ENCODE assay signal across 18 cellular contexts in genomic region chr1:24987424-24987823, GRCh38. TPM values are rescaled to one million over a fixed set of nuclear protein-coding genes. Genes with fewer than 3 reads are reported as not detected.
DNase-seq lines count a peak whose midpoint lies in the region; ATAC-seq and TF ChIP-seq lines count a peak whose summit lies in the region.
"Had no signal": no experiment of that assay in that cellular context is flagged by ENCODE, and none has a peak within 500 bp of the region (broad histone marks: within the 10 kb centered on the region; RNA-seq: fewer than 3 reads in every experiment).

No MANE protein-coding gene starts in this region.

- peak; percentile 1 for DNase-seq in activated CD8-positive, alpha-beta T cell treated with anti-CD3 and anti-CD28 coated beads for 36 hours
- DNase-seq in activated CD8-positive, alpha-beta T cell treated with anti-CD3 and anti-CD28 coated beads, Interleukin-2, amount 10 ng/mL, durations not matched to agents 7 days and 5 days, result no peak
- DNase-seq in spleen, result peak; percentile 47
- no peak for DNase-seq in progenitor cell of endocrine pancreas (ENCODE audit: low spot score, unreplicated experiment)
- no peak for DNase-seq in NCI-H345 treated with DMSO at 0.1 percent for 48 hours (lab: John Stamatoyannopoulos, UW; ENCODE audit: unreplicated experiment)
- no peak for DNase-seq in NCI-H69 (lab: John Stamatoyannopoulos, UW)
- DNase-seq: 8988T, DMS153, EL, MG63, NCI-H1105, NCI-H1694 treated with DMSO at 0.1 percent for 48 hours, NCI-H446, NCI-H774 had no signal

- H3K27me3 ChIP-seq in OCI-LY3 (ENCODE audit: low read depth, low read length) (peaks cover 9% of the 10 kb centered on the region; the same call in 1 of the 2 replicates), spleen (replicated peaks in 1 of 7) (peaks cover 0 to 12% (median 0%) of the 10 kb centered on the region in 7 donors)
- H3K27me3 ChIP-seq: BLaER1 treated with 17β-estradiol and CSF1 and Interleukin-3, amounts not matched to agents 10 nM and 100 nM; MG63 had no signal

- H3K4me1 Mint-ChIP-seq in activated CD8-positive, alpha-beta T cell treated with anti-CD3 and anti-CD28 coated beads for 36 hours (ENCODE audit: low read depth), result peaks cover 95% of the 10 kb centered on the region
- H3K4me1 Mint-ChIP-seq in activated CD8-positive, alpha-beta T cell treated with anti-CD3 and anti-CD28 coated beads, Interleukin-2, amount 10 ng/mL, durations not matched to agents 7 days and 5 days (ENCODE audit: low read depth), result peaks cover 98% of the 10 kb centered on the region
- H3K4me1 Mint-ChIP-seq in dendritic cell treated with granulocyte-macrophage colony-stimulating factor and Interleukin-4, amounts not matched to agents 40 ng/mL and 50 ng/mL, for 4 days (ENCODE audit: low read depth), result peaks cover 70% of the 10 kb centered on the region
- no peaks in the 10 kb centered on the region for H3K4me1 Mint-ChIP-seq in progenitor cell of endocrine pancreas (ENCODE audit: low read depth)

- 0 out of 2 replicates have a peak, but pooled peaks cover 5% of the 10 kb centered on the region for H3K9me3 ChIP-seq in OCI-LY3 (ENCODE audit: insufficient read depth, low read length)
- H3K9me3 ChIP-seq in spleen, result peaks cover 0 to 4% (median 0%) of the 10 kb centered on the region in 8 donors
- H3K9me3 ChIP-seq: BLaER1 treated with 17β-estradiol and CSF1 and Interleukin-3, amounts not matched to agents 10 nM and 100 nM; HAP-1; MG63 had no signal

- peak overlapping the region; percentile 44; the same call in 1 of the 2 replicates for H3K4me3 ChIP-seq in OCI-LY3 (ENCODE audit: low read length)
- no peak overlapping the region for H3K4me3 ChIP-seq in spleen
- H3K4me3 ChIP-seq: BLaER1 treated with 17β-estradiol and CSF1 and Interleukin-3, amounts not matched to agents 10 nM and 100 nM; HAP-1; MG63 had no signal

- peak overlapping the region; percentile 50; the same call in 1 of the 2 replicates for H3K4me2 ChIP-seq in OCI-LY3 (ENCODE audit: low read length)

- peak overlapping the region; percentile 82 for H3K27ac Mint-ChIP-seq in activated CD8-positive, alpha-beta T cell treated with anti-CD3 and anti-CD28 coated beads for 36 hours
- H3K27ac Mint-ChIP-seq in activated CD8-positive, alpha-beta T cell treated with anti-CD3 and anti-CD28 coated beads, Interleukin-2, amount 10 ng/mL, durations not matched to agents 7 days and 5 days, result no peak overlapping the region
- peak overlapping the region; percentile 75 for H3K27ac Mint-ChIP-seq in dendritic cell treated with granulocyte-macrophage colony-stimulating factor and Interleukin-4, amounts not matched to agents 40 ng/mL and 50 ng/mL, for 4 days
- H3K27ac Mint-ChIP-seq in progenitor cell of endocrine pancreas, result no peak overlapping the region

- H3K9me3 Mint-ChIP-seq in activated CD8-positive, alpha-beta T cell treated with anti-CD3 and anti-CD28 coated beads for 36 hours, result peaks cover 3% of the 10 kb centered on the region
- no peaks in the 10 kb centered on the region for H3K9me3 Mint-ChIP-seq in activated CD8-positive, alpha-beta T cell treated with anti-CD3 and anti-CD28 coated beads, Interleukin-2, amount 10 ng/mL, durations not matched to agents 7 days and 5 days (ENCODE audit: insufficient read depth)
- H3K9me3 Mint-ChIP-seq in dendritic cell treated with granulocyte-macrophage colony-stimulating factor and Interleukin-4, amounts not matched to agents 40 ng/mL and 50 ng/mL, for 4 days, result no peaks in the 10 kb centered on the region
- no peaks in the 10 kb centered on the region for H3K9me3 Mint-ChIP-seq in progenitor cell of endocrine pancreas (ENCODE audit: low read depth)

- H3K27ac ChIP-seq in OCI-LY3 (ENCODE audit: low read length) (peak overlapping the region; percentile 72), spleen (no peak overlapping the region)

- intact Hi-C loops in activated CD8-positive, alpha-beta T cell treated with anti-CD3 and anti-CD28 coated beads for 36 hours (cut with micrococcal nuclease), result no loop called here
- intact Hi-C loops in dendritic cell treated with granulocyte-macrophage colony-stimulating factor and Interleukin-4, amounts not matched to agents 40 ng/mL and 50 ng/mL, for 4 days (cut with micrococcal nuclease), result no loop called here
- intact Hi-C loops in spleen (cut with DNase I; ENCODE audit: low total_unique reads), result no loop called here

- peaks cover 38% of the 10 kb centered on the region for H3K36me3 Mint-ChIP-seq in activated CD8-positive, alpha-beta T cell treated with anti-CD3 and anti-CD28 coated beads for 36 hours (ENCODE audit: low read depth)
- H3K36me3 Mint-ChIP-seq in activated CD8-positive, alpha-beta T cell treated with anti-CD3 and anti-CD28 coated beads, Interleukin-2, amount 10 ng/mL, durations not matched to agents 7 days and 5 days (ENCODE audit: low read depth), result peaks cover 3% of the 10 kb centered on the region
- H3K36me3 Mint-ChIP-seq in dendritic cell treated with granulocyte-macrophage colony-stimulating factor and Interleukin-4, amounts not matched to agents 40 ng/mL and 50 ng/mL, for 4 days (ENCODE audit: low read depth), result no peaks in the 10 kb centered on the region
- no peaks in the 10 kb centered on the region for H3K36me3 Mint-ChIP-seq in progenitor cell of endocrine pancreas (ENCODE audit: insufficient read depth)

- no peak overlapping the region for H3K4me3 Mint-ChIP-seq in activated CD8-positive, alpha-beta T cell treated with anti-CD3 and anti-CD28 coated beads for 36 hours
- no peak overlapping the region for H3K4me3 Mint-ChIP-seq in activated CD8-positive, alpha-beta T cell treated with anti-CD3 and anti-CD28 coated beads, Interleukin-2, amount 10 ng/mL, durations not matched to agents 7 days and 5 days
- H3K4me3 Mint-ChIP-seq in dendritic cell treated with granulocyte-macrophage colony-stimulating factor and Interleukin-4, amounts not matched to agents 40 ng/mL and 50 ng/mL, for 4 days, result no peak overlapping the region
- H3K4me3 Mint-ChIP-seq in progenitor cell of endocrine pancreas (ENCODE audit: low read depth), result no peak overlapping the region

- no peak overlapping the region for H3K9ac ChIP-seq in OCI-LY3 (ENCODE audit: low read length)

- CTCF ChIA-PET in activated CD8-positive, alpha-beta T cell treated with anti-CD3 and anti-CD28 coated beads for 36 hours (lab: Charles Lee), result interaction anchor here (1.1 to 3.1 kb wide), 6 partner anchors 10 to 110 kb away, joined by 3 to 22 read pairs (median 6); no protein-coding TSS in a partner anchor
- CTCF ChIA-PET in activated CD8-positive, alpha-beta T cell treated with anti-CD3 and anti-CD28 coated beads, Interleukin-2, amount 10 ng/mL, durations not matched to agents 7 days and 5 days (lab: Charles Lee), result interaction anchor here (0.9 to 7.8 kb wide), 12 partner anchors 8 to 114 kb away, joined by 3 to 48 read pairs (median 6); partner anchors contain the start of gene RUNX3

- 96 to 98% (median 96%) methylated on average over 11 of the region's 11 CpGs for WGBS in spleen, 5 donors

- POLR2A ChIA-PET in activated CD8-positive, alpha-beta T cell treated with anti-CD3 and anti-CD28 coated beads for 36 hours (lab: Charles Lee), result interaction anchor here (0.7 to 13.9 kb wide), 16 partner anchors 8 to 59 kb away, joined by 3 to 157 read pairs (median 5); no protein-coding TSS in a partner anchor
- POLR2A ChIA-PET in activated CD8-positive, alpha-beta T cell treated with anti-CD3 and anti-CD28 coated beads, Interleukin-2, amount 10 ng/mL, durations not matched to agents 7 days and 5 days (lab: Charles Lee), result interaction anchor here (0.9 to 3.1 kb wide), 7 partner anchors 10 to 37 kb away, joined by 3 to 18 read pairs (median 4); no protein-coding TSS in a partner anchor

- no peak for TF ChIP-seq POLR2A in spleen (IDR thresholded peaks at IDR 0.05)

- no peaks in the 10 kb centered on the region for H4K20me1 ChIP-seq in OCI-LY3 (ENCODE audit: insufficient read depth, low read length)
- H4K20me1 ChIP-seq: BLaER1 treated with 17β-estradiol and CSF1 and Interleukin-3, amounts not matched to agents 10 nM and 100 nM had no signal

- no peaks in the 10 kb centered on the region for H3K79me2 ChIP-seq in OCI-LY3 (ENCODE audit: low read length)

- H3K36me3 ChIP-seq in OCI-LY3 (replicated peaks; ENCODE audit: low read depth, low read length), result peaks cover 5% of the 10 kb centered on the region
- H3K36me3 ChIP-seq in spleen, result no peaks in the 10 kb centered on the region
- H3K36me3 ChIP-seq: BLaER1 treated with 17β-estradiol and CSF1 and Interleukin-3, amounts not matched to agents 10 nM and 100 nM; HAP-1; MG63 had no signal

- no peak overlapping the region for H2AFZ ChIP-seq in OCI-LY3 (ENCODE audit: low read depth, low read length)

- peaks cover 28% of the 10 kb centered on the region for H3K4me1 ChIP-seq in OCI-LY3 (ENCODE audit: low read length)
- H3K4me1 ChIP-seq in spleen, result peaks cover 3 to 74% (median 28%) of the 10 kb centered on the region in 6 donors
- H3K4me1 ChIP-seq: HAP-1 had no signal

- H3K27me3 Mint-ChIP-seq in activated CD8-positive, alpha-beta T cell treated with anti-CD3 and anti-CD28 coated beads for 36 hours, result no peaks in the 10 kb centered on the region
- H3K27me3 Mint-ChIP-seq in activated CD8-positive, alpha-beta T cell treated with anti-CD3 and anti-CD28 coated beads, Interleukin-2, amount 10 ng/mL, durations not matched to agents 7 days and 5 days (ENCODE audit: low read depth), result no peaks in the 10 kb centered on the region
- H3K27me3 Mint-ChIP-seq in dendritic cell treated with granulocyte-macrophage colony-stimulating factor and Interleukin-4, amounts not matched to agents 40 ng/mL and 50 ng/mL, for 4 days, result peaks cover 49% of the 10 kb centered on the region
- peaks cover 26% of the 10 kb centered on the region for H3K27me3 Mint-ChIP-seq in progenitor cell of endocrine pancreas

- no peak for TF ChIP-seq CTCF in activated CD8-positive, alpha-beta T cell treated with anti-CD3 and anti-CD28 coated beads for 36 hours (IDR thresholded peaks at IDR 0.05)
- TF ChIP-seq CTCF in OCI-LY3 (IDR thresholded peaks at IDR 0.05; ENCODE audit: low read depth, low read length) (no peak), spleen (IDR thresholded peaks at IDR 0.05 in 8 of 11, conservative IDR thresholded peaks at IDR 0.05 in 3 of 11) (no peak), progenitor cell of endocrine pancreas (IDR thresholded peaks at IDR 0.05; ENCODE audit: unreplicated experiment) (no peak)

- ATAC-seq in activated CD8-positive, alpha-beta T cell treated with anti-CD3 and anti-CD28 coated beads for 36 hours, result no peak
- no peak for ATAC-seq in activated CD8-positive, alpha-beta T cell treated with anti-CD3 and anti-CD28 coated beads, Interleukin-2, amount 10 ng/mL, durations not matched to agents 7 days and 5 days

RNA-seq across cellular contexts. Expression of gene RUNX3, which starts 57.3 kb away (rescaled TPM):
- 100 to 1,000 TPM; 180 to 183 TPM for total RNA-seq in activated CD8-positive, alpha-beta T cell treated with anti-CD3 and anti-CD28 coated beads for 36 hours
- 100 to 1,000 TPM; 144 to 147 TPM for total RNA-seq in activated CD8-positive, alpha-beta T cell treated with anti-CD3 and anti-CD28 coated beads, Interleukin-2, amount 10 ng/mL, durations not matched to agents 7 days and 5 days
- 10 to 100 TPM; 38.1 to 76.3 (median 52.3) TPM for total RNA-seq in spleen
- polyA plus RNA-seq in spleen, result 10 to 100 TPM; 17.3 to 22.1 (median 18.2) TPM
- 0.07 TPM in 1 of 2 replicates, not detected in the other for total RNA-seq in progenitor cell of endocrine pancreas

Comparison
In these comparisons a context has a peak if more than half of its experiments do, and no peak if none do; other contexts are left out.
1. DNase-seq: peak in activated CD8-positive, alpha-beta T cell treated with anti-CD3 and anti-CD28 coated beads for 36 hours (single experiment) and spleen (single experiment); none in activated CD8-positive, alpha-beta T cell treated with anti-CD3 and anti-CD28 coated beads, Interleukin-2, amount 10 ng/mL, durations not matched to agents 7 days and 5 days (single experiment), progenitor cell of endocrine pancreas (single experiment), NCI-H345 treated with DMSO at 0.1 percent for 48 hours (single experiment) and NCI-H69 (single experiment).
2. H3K27ac Mint-ChIP-seq: peak in activated CD8-positive, alpha-beta T cell treated with anti-CD3 and anti-CD28 coated beads for 36 hours (single experiment) and dendritic cell treated with granulocyte-macrophage colony-stimulating factor and Interleukin-4, amounts not matched to agents 40 ng/mL and 50 ng/mL, for 4 days (single experiment); none in activated CD8-positive, alpha-beta T cell treated with anti-CD3 and anti-CD28 coated beads, Interleukin-2, amount 10 ng/mL, durations not matched to agents 7 days and 5 days (single experiment) and progenitor cell of endocrine pancreas (single experiment).
3. RNA of gene RUNX3, which starts 57.3 kb away (total RNA-seq): 180 to 183 TPM in activated CD8-positive, alpha-beta T cell treated with anti-CD3 and anti-CD28 coated beads for 36 hours, 144 to 147 TPM in activated CD8-positive, alpha-beta T cell treated with anti-CD3 and anti-CD28 coated beads, Interleukin-2, amount 10 ng/mL, durations not matched to agents 7 days and 5 days and 38.1 to 76.3 TPM in spleen; 0.07 TPM in progenitor cell of endocrine pancreas; every median in the first group is over 10 times any median in the second.